ENCODE assay signal across 8 cellular contexts in genomic region chr1:88684482-88685238, GRCh38. TPM values are rescaled to one million over a fixed set of nuclear protein-coding genes. Genes with fewer than 3 reads are reported as not detected.
DNase-seq lines count a peak whose midpoint lies in the region; TF ChIP-seq lines count a peak whose summit lies in the region.

No MANE protein-coding gene starts in this region.

- intact Hi-C loops in cardiac septum (cut with DNase I), result loop anchor here (5.0 kb wide), 1 partner anchor 208 kb away; the partner anchor contains the start of gene GTF2B

- peaks cover 0 to 2% (median 0%) of the 10 kb centered on the region in 3 experiments; a peak in 1 of 7 replicates for H3K36me3 Mint-ChIP-seq in H9 (ENCODE audit: insufficient read depth in 1 of 3, low read depth in 3 of 3)
- no peaks in the 10 kb centered on the region for H3K36me3 Mint-ChIP-seq in activated naive CD8-positive, alpha-beta T cell treated with anti-CD3 and anti-CD28 coated beads for 36 hours

- H3K14ac ChIP-seq in H9 (ENCODE audit: insufficient read depth, low read length), result peak overlapping the region; percentile 79

- H3K4me1 ChIP-seq in H9 (ENCODE audit: insufficient read depth, low read length), result no peaks in the 10 kb centered on the region
- H3K4me1 ChIP-seq in Loucy (ENCODE audit: insufficient read depth, low read length, poor library complexity, severe bottlenecking), result peaks cover 37% of the 10 kb centered on the region

- no peak overlapping the region for H3K4ac ChIP-seq in H9 (ENCODE audit: low read depth, low read length)

- peaks cover 11% of the 10 kb centered on the region; the same call in 1 of the 2 replicates for H3K79me2 ChIP-seq in H9 (ENCODE audit: insufficient read depth, low read length)
- H3K79me2 ChIP-seq in Loucy (ENCODE audit: insufficient read depth, low read length), result peaks cover 63% of the 10 kb centered on the region

- no peak overlapping the region for H2BK15ac ChIP-seq in H9 (ENCODE audit: low read depth, low read length)

- H3K4me2 ChIP-seq in H9 (ENCODE audit: insufficient read depth, insufficient read length, low read length), result peak overlapping the region; percentile 54
- peak overlapping the region; percentile 87 for H3K4me2 ChIP-seq in Loucy (ENCODE audit: low read depth, low read length, poor library complexity, severe bottlenecking)

- no peaks in the 10 kb centered on the region for H3K79me1 ChIP-seq in H9 (ENCODE audit: insufficient read depth, low read depth, low read length, poor library complexity, severe bottlenecking)

- no peak overlapping the region for H2AFZ ChIP-seq in H9 (ENCODE audit: low read length)
- H2AFZ ChIP-seq in Loucy (ENCODE audit: low read length), result peak overlapping the region; percentile 95

- no peak overlapping the region for H3K23ac ChIP-seq in H9 (ENCODE audit: insufficient read length, low read depth, low read length)

- no peak overlapping the region for H2BK120ac ChIP-seq in H9 (ENCODE audit: low read depth, low read length, poor library complexity, severe bottlenecking)

- H3K4me1 Mint-ChIP-seq in H9, result peaks cover 8 to 15% of the 10 kb centered on the region in 2 experiments
- H3K4me1 Mint-ChIP-seq in activated naive CD8-positive, alpha-beta T cell treated with anti-CD3 and anti-CD28 coated beads for 36 hours, result peaks cover 25% of the 10 kb centered on the region

- peak overlapping the region; percentile 35 for H3K18ac ChIP-seq in H9 (ENCODE audit: insufficient read length, low read depth, low read length)

- DNase-seq in GDM1 (lab: John Stamatoyannopoulos, UW), result peak; percentile 69
- DNase-seq in H9, result peak; percentile 81
- no peak for DNase-seq in SK-N-MC (ENCODE audit: low read depth, low spot score)
- DNase-seq in activated naive CD8-positive, alpha-beta T cell treated with anti-CD3 and anti-CD28 coated beads for 36 hours, result peak; percentile 75
- peak; percentile 78 for DNase-seq in cardiac septum (ENCODE audit: low spot score)
- DNase-seq in pons (ENCODE audit: low spot score), result peak; percentile 49
- peak; percentile 62 for DNase-seq in ureter (ENCODE audit: low spot score)

- no peak overlapping the region for H2BK5ac ChIP-seq in H9 (ENCODE audit: insufficient read length, low read length)

- H3K9me3 Mint-ChIP-seq in H9, result peaks cover 0 to 2% of the 10 kb centered on the region in 2 experiments; a peak in 1 of 5 replicates
- no peaks in the 10 kb centered on the region for H3K9me3 Mint-ChIP-seq in activated naive CD8-positive, alpha-beta T cell treated with anti-CD3 and anti-CD28 coated beads for 36 hours

- H3K27me3 ChIP-seq in H9 (ENCODE audit: insufficient read depth, low read length) (no peaks in the 10 kb centered on the region), Loucy (ENCODE audit: insufficient read depth, low read length, poor library complexity, severe bottlenecking) (no peaks in the 10 kb centered on the region)

- peak overlapping the region; percentile 82 to 94 for H3K4me3 Mint-ChIP-seq in H9
- H3K4me3 Mint-ChIP-seq in activated naive CD8-positive, alpha-beta T cell treated with anti-CD3 and anti-CD28 coated beads for 36 hours, result peak overlapping the region; percentile 99

- no peaks in the 10 kb centered on the region for H3K23me2 ChIP-seq in H9 (ENCODE audit: insufficient read length, low read depth, low read length, poor library complexity, severe bottlenecking)

- no peaks in the 10 kb centered on the region for H3K27me3 Mint-ChIP-seq in H9 (ENCODE audit: low read depth)
- H3K27me3 Mint-ChIP-seq in activated naive CD8-positive, alpha-beta T cell treated with anti-CD3 and anti-CD28 coated beads for 36 hours, result no peaks in the 10 kb centered on the region

- no peak overlapping the region for H2BK12ac ChIP-seq in H9 (ENCODE audit: insufficient read length, low read depth, low read length)

- no peak overlapping the region for H3K56ac ChIP-seq in H9 (ENCODE audit: insufficient read length, low read depth, low read length)

- TF ChIP-seq CTCF in H9 (conservative IDR thresholded peaks at IDR 0.05), result peak; percentile 15; the same call in 1 of the 3 replicates
- TF ChIP-seq CTCF in Loucy (conservative IDR thresholded peaks at IDR 0.05; ENCODE audit: low read length), result peak; percentile 42; the same call in 1 of the 2 replicates

- no peaks in the 10 kb centered on the region for H4K20me1 ChIP-seq in H9 (ENCODE audit: control insufficient read depth, insufficient read depth, insufficient read length)
- H4K20me1 ChIP-seq in Loucy (ENCODE audit: insufficient read depth, low read length, poor library complexity, severe bottlenecking), result peaks cover 47% of the 10 kb centered on the region

- peaks cover 5% of the 10 kb centered on the region; the same call in 1 of the 2 replicates for H3F3A ChIP-seq in Loucy (ENCODE audit: low read depth)

- no peak overlapping the region for H2AK5ac ChIP-seq in H9 (ENCODE audit: insufficient read length, low read length)

- H4K5ac ChIP-seq in H9 (ENCODE audit: insufficient read length, low read depth, low read length), result no peak overlapping the region

- H3K27ac Mint-ChIP-seq in H9, result peak overlapping the region; percentile 95 to 99 (median 97)
- peak overlapping the region; percentile 97 for H3K27ac Mint-ChIP-seq in activated naive CD8-positive, alpha-beta T cell treated with anti-CD3 and anti-CD28 coated beads for 36 hours

- H4K8ac ChIP-seq in H9 (replicated peaks; ENCODE audit: insufficient read length, low read depth, low read length), result no peak overlapping the region

- peak overlapping the region; percentile 44 for H3K27ac ChIP-seq in H9 (ENCODE audit: insufficient read length, low read depth, low read length)
- H3K27ac ChIP-seq in SK-N-MC, result peak overlapping the region; percentile 93

- no peaks in the 10 kb centered on the region for H3K9me3 ChIP-seq in H9 (ENCODE audit: control insufficient read depth, low read depth, low read length)
- H3K9me3 ChIP-seq in Loucy (ENCODE audit: insufficient read depth, low read depth, low read length), result no peaks in the 10 kb centered on the region
- no peaks in the 10 kb centered on the region for H3K9me3 ChIP-seq in SK-N-MC (ENCODE audit: low read depth, low read length)

- H3K36me3 ChIP-seq in Loucy (ENCODE audit: insufficient read depth, low read length) (no peaks in the 10 kb centered on the region), SK-N-MC (ENCODE audit: insufficient read depth, low read length) (peaks cover 7% of the 10 kb centered on the region; the same call in 1 of the 2 replicates)

- peak overlapping the region; percentile 79 for H3K9ac ChIP-seq in H9 (ENCODE audit: extremely low read depth, insufficient read length, low read length)
- H3K9ac ChIP-seq in Loucy (ENCODE audit: low read depth, low read length, poor library complexity, severe bottlenecking), result peak overlapping the region; percentile 94
- peak overlapping the region; percentile 66 for H3K9ac ChIP-seq in SK-N-MC (ENCODE audit: insufficient read length)

- H3T11ph ChIP-seq in H9 (ENCODE audit: low read length), result no peak overlapping the region

- H3K4me3 ChIP-seq in Loucy (ENCODE audit: low read length, poor library complexity, severe bottlenecking) (peak overlapping the region; percentile 94), SK-N-MC (peak overlapping the region; percentile 78)

- H3K9me2 ChIP-seq in Loucy (replicated peaks; ENCODE audit: low read depth, low read length), result no peaks in the 10 kb centered on the region

- WGBS in H9 (ENCODE audit: extremely low coverage, insufficient read length, low lambda C conversion rate), result no CpG with 5 or more reads among the region's 58 CpGs

- no peak overlapping the region for H2BK20ac ChIP-seq in H9 (ENCODE audit: low read depth, low read length, poor library complexity, severe bottlenecking)

- no peak overlapping the region for H4K91ac ChIP-seq in H9 (ENCODE audit: insufficient read length, low read depth, low read length)

RNA-seq across cellular contexts. Expression of gene PKN2, which starts 0.6 kb away (rescaled TPM):
- 32.0 and 32.5 TPM in 2 replicates for total RNA-seq in H9 (2021)
- 10 to 100 TPM; 15.5 to 15.7 TPM for total RNA-seq in activated naive CD8-positive, alpha-beta T cell treated with anti-CD3 and anti-CD28 coated beads for 36 hours
- 27.0 TPM for total RNA-seq in cardiac septum
- 95.4 TPM for total RNA-seq in ureter
